In genomic region chr19:9323557-9323918, GRCh38 we compare ENCODE assay signal across 8 cellular contexts. TPM values are rescaled to one million over a fixed set of nuclear protein-coding genes. Genes with fewer than 3 reads are reported as not detected.
DNase-seq lines count a peak whose midpoint lies in the region; FAIRE-seq and TF ChIP-seq lines count a peak whose summit lies in the region.

No MANE protein-coding gene starts in this region.

- no CpG with 5 or more reads among the region's 9 CpGs for WGBS in H9 (ENCODE audit: extremely low coverage, insufficient read length, low lambda C conversion rate)
- WGBS in small intestine, 3 donors = 0 to 5% (median 2%) methylated on average over 9 of the region's 9 CpGs

- H3K9me3 Mint-ChIP-seq in H9 = peaks cover 61 to 71% of the 10 kb centered on the region in 2 experiments

- DNase-seq in GM12864 (ENCODE audit: low read depth) (peak; percentile 61), H9 (peak; percentile 80), SK-N-MC (ENCODE audit: low read depth, low spot score) (no peak), cardiac fibroblast (ENCODE audit: low read depth in 2 of 2) (peak; percentile 90 to 94), iris pigment epithelial cell (ENCODE audit: low read depth) (peak; percentile 92), small intestine (peak; percentile 82), epidermal melanocyte (ENCODE audit: insufficient read length, low spot score) (no peak)

- H3K23ac ChIP-seq in H9 (ENCODE audit: insufficient read length, low read depth, low read length) = no peak overlapping the region

- no peak overlapping the region for H3K56ac ChIP-seq in H9 (ENCODE audit: insufficient read length, low read depth, low read length)

- no peak for FAIRE-seq in small intestine (lab: Jason Lieb, UNC)

- H3K9ac ChIP-seq in H9 (ENCODE audit: extremely low read depth, insufficient read length, low read length) = peak overlapping the region; percentile 2
- H3K9ac ChIP-seq in Loucy (ENCODE audit: low read depth, low read length, poor library complexity, severe bottlenecking) = peak overlapping the region; percentile 90
- H3K9ac ChIP-seq in SK-N-MC (ENCODE audit: insufficient read length) = no peak overlapping the region

- no peak overlapping the region for H4K8ac ChIP-seq in H9 (replicated peaks; ENCODE audit: insufficient read length, low read depth, low read length)

- no peak overlapping the region for H2BK20ac ChIP-seq in H9 (ENCODE audit: low read depth, low read length, poor library complexity, severe bottlenecking)

- no peak overlapping the region for H3K4ac ChIP-seq in H9 (ENCODE audit: low read depth, low read length)

- H3K27me3 ChIP-seq in H9 (ENCODE audit: insufficient read depth, low read length) = no peaks in the 10 kb centered on the region
- no peaks in the 10 kb centered on the region for H3K27me3 ChIP-seq in Loucy (ENCODE audit: insufficient read depth, low read length, poor library complexity, severe bottlenecking)
- H3K27me3 ChIP-seq in small intestine (ENCODE audit: control insufficient read depth in 2 of 2, insufficient read depth in 2 of 2, low read length in 2 of 2) = no peaks in the 10 kb centered on the region

- H3K9me2 ChIP-seq in Loucy (replicated peaks; ENCODE audit: low read depth, low read length) = no peaks in the 10 kb centered on the region

- H2BK5ac ChIP-seq in H9 (ENCODE audit: insufficient read length, low read length) = no peak overlapping the region

- no peaks in the 10 kb centered on the region for H3K4me1 ChIP-seq in H9 (ENCODE audit: insufficient read depth, low read length)
- H3K4me1 ChIP-seq in Loucy (ENCODE audit: insufficient read depth, low read length, poor library complexity, severe bottlenecking) = peaks cover 30% of the 10 kb centered on the region
- H3K4me1 ChIP-seq in small intestine (ENCODE audit: control insufficient read depth in 2 of 2, insufficient read depth in 1 of 2, low read depth in 1 of 2, low read length in 1 of 2) = peaks cover 0 to 2% of the 10 kb centered on the region in 2 donors

- no peak overlapping the region for H2BK15ac ChIP-seq in H9 (ENCODE audit: low read depth, low read length)

- H3F3A ChIP-seq in Loucy (ENCODE audit: low read depth) = peaks cover 3% of the 10 kb centered on the region; the same call in 1 of the 2 replicates

- no peak overlapping the region for H2BK12ac ChIP-seq in H9 (ENCODE audit: insufficient read length, low read depth, low read length)

- peaks cover 4% of the 10 kb centered on the region for H3K79me1 ChIP-seq in H9 (ENCODE audit: insufficient read depth, low read depth, low read length, poor library complexity, severe bottlenecking)

- peaks cover 3% of the 10 kb centered on the region for H3K27me3 Mint-ChIP-seq in H9 (ENCODE audit: low read depth)

- H3K4me2 ChIP-seq in H9 (ENCODE audit: insufficient read depth, insufficient read length, low read length) (peak overlapping the region; percentile 83), Loucy (ENCODE audit: low read depth, low read length, poor library complexity, severe bottlenecking) (peak overlapping the region; percentile 81)

- H3K9me3 ChIP-seq in H9 (ENCODE audit: control insufficient read depth, low read depth, low read length) = no peaks in the 10 kb centered on the region
- H3K9me3 ChIP-seq in Loucy (ENCODE audit: insufficient read depth, low read depth, low read length) = no peaks in the 10 kb centered on the region
- peaks cover 4% of the 10 kb centered on the region; the same call in 1 of the 2 replicates for H3K9me3 ChIP-seq in SK-N-MC (ENCODE audit: low read depth, low read length)
- no peaks in the 10 kb centered on the region for H3K9me3 ChIP-seq in small intestine (ENCODE audit: control insufficient read depth, low read depth)

- peak overlapping the region; percentile 84 to 88 for H3K4me3 Mint-ChIP-seq in H9

- peak overlapping the region; percentile 63 for H3K4me3 ChIP-seq in GM12864 (ENCODE audit: low read depth, low read length)
- H3K4me3 ChIP-seq in Loucy (ENCODE audit: low read length, poor library complexity, severe bottlenecking) = peak overlapping the region; percentile 87
- H3K4me3 ChIP-seq in SK-N-MC = peak overlapping the region; percentile 83
- H3K4me3 ChIP-seq in cardiac fibroblast (replicated peaks in 1 of 2; ENCODE audit: low read depth in 2 of 2, low read length in 2 of 2) = peak overlapping the region; percentile 77 to 84
- peak overlapping the region; percentile 56 to 83 for H3K4me3 ChIP-seq in small intestine (ENCODE audit: low read depth in 1 of 2, low read length in 2 of 2)

- no peak overlapping the region for H4K91ac ChIP-seq in H9 (ENCODE audit: insufficient read length, low read depth, low read length)

- H3K79me2 ChIP-seq in H9 (ENCODE audit: insufficient read depth, low read length) = no peaks in the 10 kb centered on the region; the same call in 1 of the 2 replicates
- H3K79me2 ChIP-seq in Loucy (ENCODE audit: insufficient read depth, low read length) = peaks cover 30% of the 10 kb centered on the region

- H4K20me1 ChIP-seq in H9 (ENCODE audit: control insufficient read depth, insufficient read depth, insufficient read length) (no peaks in the 10 kb centered on the region), Loucy (ENCODE audit: insufficient read depth, low read length, poor library complexity, severe bottlenecking) (no peaks in the 10 kb centered on the region)

- no peak overlapping the region for H3T11ph ChIP-seq in H9 (ENCODE audit: low read length)

- peak overlapping the region; percentile 16 for H3K18ac ChIP-seq in H9 (ENCODE audit: insufficient read length, low read depth, low read length)

- no peak overlapping the region for H2BK120ac ChIP-seq in H9 (ENCODE audit: low read depth, low read length, poor library complexity, severe bottlenecking)

- peak overlapping the region; percentile 32; the same call in 1 of the 2 replicates for H3K14ac ChIP-seq in H9 (ENCODE audit: insufficient read depth, low read length)

- H3K27ac Mint-ChIP-seq in H9 = peak overlapping the region; percentile 96 to 97 (median 96)

- no peak overlapping the region for H2AK5ac ChIP-seq in H9 (ENCODE audit: insufficient read length, low read length)

- no peak overlapping the region for H4K5ac ChIP-seq in H9 (ENCODE audit: insufficient read length, low read depth, low read length)

- H3K36me3 ChIP-seq in Loucy (ENCODE audit: insufficient read depth, low read length) = no peaks in the 10 kb centered on the region
- peaks cover 23% of the 10 kb centered on the region for H3K36me3 ChIP-seq in SK-N-MC (ENCODE audit: insufficient read depth, low read length)
- H3K36me3 ChIP-seq in small intestine (ENCODE audit: control insufficient read depth in 2 of 2, insufficient read depth in 2 of 2, low read length in 2 of 2) = no peaks in the 10 kb centered on the region

- peaks cover 3% of the 10 kb centered on the region for H3K23me2 ChIP-seq in H9 (ENCODE audit: insufficient read length, low read depth, low read length, poor library complexity, severe bottlenecking)

- peak overlapping the region; percentile 82 for H2AFZ ChIP-seq in H9 (ENCODE audit: low read length)
- H2AFZ ChIP-seq in Loucy (ENCODE audit: low read length) = peak overlapping the region; percentile 93

- no peak for TF ChIP-seq CTCF in GM12864 (IDR thresholded peaks at IDR 0.05; ENCODE audit: low read depth, low read length, missing control alignments)
- TF ChIP-seq CTCF in H9 (conservative IDR thresholded peaks at IDR 0.05) = no peak; the same call in 2 of the 3 replicates
- no peak for TF ChIP-seq CTCF in Loucy (conservative IDR thresholded peaks at IDR 0.05; ENCODE audit: low read length)
- no peak for TF ChIP-seq CTCF in cardiac fibroblast (IDR thresholded peaks at IDR 0.05; ENCODE audit: low read depth, low read length)

- peaks cover 41 to 49% (median 48%) of the 10 kb centered on the region in 3 experiments for H3K36me3 Mint-ChIP-seq in H9 (ENCODE audit: insufficient read depth in 1 of 3, low read depth in 3 of 3)

- peaks cover 5 to 10% of the 10 kb centered on the region in 2 experiments; a peak in 3 of 4 replicates for H3K4me1 Mint-ChIP-seq in H9

- peak overlapping the region; percentile 63 for H3K27ac ChIP-seq in H9 (ENCODE audit: insufficient read length, low read depth, low read length)
- H3K27ac ChIP-seq in SK-N-MC = 0 out of 2 replicates have a peak overlapping the region, but pooled peaks have one; percentile 42
- peak overlapping the region in 1 of 2 donors; percentile 90 for H3K27ac ChIP-seq in small intestine (ENCODE audit: low read depth in 1 of 2, low read length in 1 of 2)

RNA-seq across cellular contexts. Expression of gene ZNF559, which starts 0.4 kb away (rescaled TPM):
- 18.1 and 19.7 TPM in 2 replicates for total RNA-seq in H9 (2021)
- polyA plus RNA-seq in small intestine = 1 to 10 TPM; 3.8 to 8.8 (median 5.4) TPM

RNA-seq across cellular contexts. Expression of gene ZNF699, which starts 13.9 kb away (rescaled TPM):
- total RNA-seq in H9 (2021) = 4.1 and 4.2 TPM in 2 replicates
- 1 to 10 TPM in 2 of 3 donors, under 1 TPM in 1; 0.22 to 1.6 (median 1.1) TPM for polyA plus RNA-seq in small intestine

RNA-seq across cellular contexts. Expression of gene ZNF177, which starts 39.3 kb away (rescaled TPM):
- 5.7 TPM in 2 replicates for total RNA-seq in H9 (2021)
- polyA plus RNA-seq in small intestine = 1 to 10 TPM in 1 of 3 donors, under 1 TPM in 1, not detected in 1; 0.27 to 1.0 TPM

Comparison
In these comparisons a context has a peak if more than half of its experiments do, and no peak if none do; other contexts are left out.
1. DNase-seq: peak in GM12864 (single experiment), H9 (single experiment), cardiac fibroblast (2 of 2), iris pigment epithelial cell (single experiment) and small intestine (single experiment); none in SK-N-MC (single experiment) and epidermal melanocyte (single experiment).
2. Peak in every context shown above with its lines, with median percentiles within 50 percentile points of each other: H3K4me3 ChIP-seq.